Comparison of ENCODE assay signal across 4 cellular contexts in the genomic region with DNA sequence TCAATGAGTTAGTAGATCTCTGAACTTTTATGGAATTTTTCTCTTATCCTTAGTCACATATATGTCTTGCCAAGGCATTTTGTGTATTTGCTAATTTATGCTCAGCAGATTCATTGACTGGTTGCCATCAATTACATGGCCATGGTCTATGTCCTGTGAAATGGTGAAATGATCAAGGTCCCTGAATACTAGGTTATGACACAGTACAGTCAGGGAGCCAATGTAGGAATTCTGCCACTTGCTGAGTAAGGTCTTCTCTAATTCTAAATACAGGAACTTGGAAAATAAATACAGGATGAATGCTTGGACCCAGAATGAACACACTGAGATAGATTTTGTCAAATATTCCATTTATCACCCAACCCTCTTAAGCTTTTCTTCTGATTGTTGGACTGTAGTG. TPM values are rescaled to one million over a fixed set of nuclear protein-coding genes. Genes with fewer than 3 reads are reported as not detected.
"Had no signal": no experiment of that assay in that cellular context is flagged by ENCODE, and none has a peak within 500 bp of the region (broad histone marks: within the 10 kb centered on the region; RNA-seq: fewer than 3 reads in every experiment).

No MANE protein-coding gene starts in this region.

- H3K4me3 ChIP-seq: GM12878 had no signal

- ATAC-seq: GM12878 had no signal

- DNase-seq: GDM1, GF-D8 had no signal

RNA-seq across cellular contexts. Expression of a gene that starts 35.2 kb away (rescaled TPM):
- total RNA-seq: G401 had no signal
